ENCODE assay signal across 22 cellular contexts in the genomic region with DNA sequence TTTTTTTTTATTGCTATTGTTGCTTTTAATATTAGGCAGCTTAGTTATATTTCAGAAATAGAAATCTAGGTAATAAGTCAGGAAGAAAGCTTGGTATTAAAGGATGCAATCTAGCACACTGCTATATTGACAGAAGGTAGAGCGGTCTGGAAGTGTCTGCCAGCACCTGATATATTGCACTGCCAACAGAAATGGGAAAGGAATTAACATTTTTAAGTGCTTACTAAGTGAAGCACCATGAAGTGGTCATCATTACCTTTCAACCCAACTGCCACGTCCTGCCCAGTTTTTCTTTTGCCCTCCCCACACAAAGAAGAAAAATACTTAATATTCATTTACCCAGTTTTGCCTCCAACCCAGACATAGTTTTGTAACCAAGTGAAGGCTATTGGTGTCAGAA.
DNase-seq lines count a peak whose midpoint lies in the region; ATAC-seq and TF ChIP-seq lines count a peak whose summit lies in the region.
"Had no signal": no experiment of that assay in that cellular context is flagged by ENCODE, and none has a peak within 500 bp of the region (broad histone marks: within the 10 kb centered on the region; RNA-seq: fewer than 3 reads in every experiment).

No MANE protein-coding gene starts in this region.

- no peaks in the 10 kb centered on the region for H3K27me3 Mint-ChIP-seq in progenitor cell of endocrine pancreas
- H3K27me3 Mint-ChIP-seq: activated B cell treated with CpG ODN at 0.5 μM for 24 hours; activated naive CD8-positive, alpha-beta T cell treated with anti-CD3 and anti-CD28 coated beads for 36 hours had no signal

- peak; percentile 4 for DNase-seq in NCI-H146 treated with DMSO at 0.1 percent for 48 hours (lab: John Stamatoyannopoulos, UW; ENCODE audit: unreplicated experiment)
- DNase-seq in NCI-H146 (lab: John Stamatoyannopoulos, UW) = no peak
- DNase-seq in NCI-H2029 (lab: John Stamatoyannopoulos, UW) = peak; percentile 64
- DNase-seq in SHP77 treated with DMSO at 0.1 percent for 48 hours (lab: John Stamatoyannopoulos, UW) = peak; percentile 69
- DNase-seq in osteoblast (ENCODE audit: insufficient read length, low spot score, missing footprints) = no peak
- DNase-seq in progenitor cell of endocrine pancreas (ENCODE audit: low spot score, unreplicated experiment) = no peak
- DNase-seq: activated B cell treated with CpG ODN at 0.5 μM for 24 hours; activated CD8-positive, alpha-beta T cell treated with anti-CD3 and anti-CD28 coated beads, Interleukin-2, amount 10 ng/mL, durations not matched to agents 7 days and 5 days; activated naive CD8-positive, alpha-beta T cell treated with anti-CD3 and anti-CD28 coated beads for 36 hours; activated T-cell treated with anti-CD3 and anti-CD28 coated beads, Interleukin-2, amount 50 U/mL, for 72 hours; DND-41; GOT3; left colon; retina; SJCRH30; T-helper 2 cell had no signal

- no peaks in the 10 kb centered on the region for H3K36me3 Mint-ChIP-seq in progenitor cell of endocrine pancreas (ENCODE audit: insufficient read depth)
- H3K36me3 Mint-ChIP-seq: activated naive CD8-positive, alpha-beta T cell treated with anti-CD3 and anti-CD28 coated beads for 36 hours; CD14-positive monocyte had no signal

- no peaks in the 10 kb centered on the region for H3K27me3 ChIP-seq in osteoblast (ENCODE audit: insufficient read depth, low read length)
- H3K27me3 ChIP-seq: SJCRH30 had no signal

- no peaks in the 10 kb centered on the region for H3K9me3 Mint-ChIP-seq in progenitor cell of endocrine pancreas (ENCODE audit: low read depth)
- H3K9me3 Mint-ChIP-seq: activated B cell treated with CpG ODN at 0.5 μM for 24 hours; activated naive CD8-positive, alpha-beta T cell treated with anti-CD3 and anti-CD28 coated beads for 36 hours; activated T-cell treated with anti-CD3 and anti-CD28 coated beads, Interleukin-2, amount 50 U/mL, for 72 hours; neural crest cell had no signal

- peak overlapping the region; percentile 68 for H3K4me3 ChIP-seq in osteoblast (ENCODE audit: insufficient read depth, low read length)
- H3K4me3 ChIP-seq: SJCRH30, thoracic aorta had no signal

- H3K27ac Mint-ChIP-seq in progenitor cell of endocrine pancreas = no peak overlapping the region
- H3K27ac Mint-ChIP-seq: activated B cell treated with CpG ODN at 0.5 μM for 24 hours; activated CD8-positive, alpha-beta T cell treated with anti-CD3 and anti-CD28 coated beads, Interleukin-2, amount 10 ng/mL, durations not matched to agents 7 days and 5 days; activated naive CD8-positive, alpha-beta T cell treated with anti-CD3 and anti-CD28 coated beads for 36 hours; CD14-positive monocyte had no signal

- no peak overlapping the region for H2AFZ ChIP-seq in osteoblast (ENCODE audit: low read length)

- H3K4me1 ChIP-seq in osteoblast (ENCODE audit: insufficient read depth, low read length) = peaks cover 45% of the 10 kb centered on the region
- H3K4me1 ChIP-seq: SJCRH30 had no signal

- H3K4me1 Mint-ChIP-seq in progenitor cell of endocrine pancreas (ENCODE audit: low read depth) = peaks cover 27% of the 10 kb centered on the region
- H3K4me1 Mint-ChIP-seq: activated B cell treated with CpG ODN at 0.5 μM for 24 hours; activated naive CD8-positive, alpha-beta T cell treated with anti-CD3 and anti-CD28 coated beads for 36 hours had no signal

- ATAC-seq in GM21529 (IDR thresholded peaks at IDR 0.05; ENCODE audit: unreplicated experiment) (no peak), HG03439 (IDR thresholded peaks at IDR 0.05; ENCODE audit: unreplicated experiment) (no peak)
- ATAC-seq: activated CD8-positive, alpha-beta T cell treated with anti-CD3 and anti-CD28 coated beads, Interleukin-2, amount 10 ng/mL, durations not matched to agents 7 days and 5 days; activated T-cell treated with anti-CD3 and anti-CD28 coated beads, Interleukin-2, amount 50 U/mL, for 72 hours; left colon had no signal

- H3K9me3 ChIP-seq in osteoblast (ENCODE audit: low read depth, low read length) = no peaks in the 10 kb centered on the region
- H3K9me3 ChIP-seq: SJCRH30, thoracic aorta had no signal

- peaks cover 60% of the 10 kb centered on the region for H3K79me2 ChIP-seq in osteoblast (ENCODE audit: insufficient read depth, low read length)

- H4K20me1 ChIP-seq in osteoblast (ENCODE audit: insufficient read depth, low read length) = no peaks in the 10 kb centered on the region

- H3K4me3 Mint-ChIP-seq in progenitor cell of endocrine pancreas (ENCODE audit: low read depth) = no peak overlapping the region
- H3K4me3 Mint-ChIP-seq: activated B cell treated with CpG ODN at 0.5 μM for 24 hours; activated CD8-positive, alpha-beta T cell treated with anti-CD3 and anti-CD28 coated beads, Interleukin-2, amount 10 ng/mL, durations not matched to agents 7 days and 5 days; activated naive CD8-positive, alpha-beta T cell treated with anti-CD3 and anti-CD28 coated beads for 36 hours; activated T-cell treated with anti-CD3 and anti-CD28 coated beads, Interleukin-2, amount 50 U/mL, for 72 hours; CD14-positive monocyte; neural crest cell had no signal

- peak overlapping the region; percentile 88 for H3K27ac ChIP-seq in osteoblast (ENCODE audit: low read depth, low read length)
- H3K27ac ChIP-seq: HL-60, SJCRH30, thoracic aorta had no signal

- TF ChIP-seq CTCF in osteoblast (IDR thresholded peaks at IDR 0.05; ENCODE audit: extremely low read depth, low read depth, low read length) (no peak), progenitor cell of endocrine pancreas (IDR thresholded peaks at IDR 0.05; ENCODE audit: unreplicated experiment) (no peak)

- H3K4me2 ChIP-seq in osteoblast (ENCODE audit: insufficient read depth, low read length) = peak overlapping the region; percentile 86

- H3K36me3 ChIP-seq in osteoblast (ENCODE audit: insufficient read depth, low read length) = no peaks in the 10 kb centered on the region
- H3K36me3 ChIP-seq: SJCRH30, thoracic aorta had no signal

Comparison
In these comparisons a context has a peak if more than half of its experiments do, and no peak if none do; other contexts are left out.
1. DNase-seq: peak in NCI-H146 treated with DMSO at 0.1 percent for 48 hours (single experiment), NCI-H2029 (single experiment) and SHP77 treated with DMSO at 0.1 percent for 48 hours (single experiment); none in NCI-H146 (single experiment), osteoblast (single experiment) and progenitor cell of endocrine pancreas (single experiment).